In genomic region chr1:216555653-216556052, GRCh38 we compare ENCODE assay signal across 24 cellular contexts.
"Had no signal": no experiment of that assay in that cellular context is flagged by ENCODE, and none has a peak within 500 bp of the region (broad histone marks: within the 10 kb centered on the region; RNA-seq: fewer than 3 reads in every experiment).

No MANE protein-coding gene starts in this region.

- H3K27me3 ChIP-seq: colonic mucosa, esophagus squamous epithelium, gastrocnemius medialis, heart right ventricle, left lung had no signal

- H3K4me3 ChIP-seq: colonic mucosa, esophagus squamous epithelium, gastrocnemius medialis, heart right ventricle, left lung, lower lobe of right lung had no signal

- DNase-seq: colonic mucosa; cortex of kidney; effector CD8-positive, alpha-beta T cell; effector memory CD8-positive, alpha-beta T cell; endodermal cell; erythroblast; esophagus squamous epithelium; foreskin fibroblast; foreskin melanocyte; gastrocnemius medialis; glutamatergic neuron; head of caudate nucleus; heart right ventricle; hippocampal formation; left cardiac atrium; left lung; left ventricle myocardium superior; lower lobe of right lung; mesenchymal stem cell; midbrain; naive thymus-derived CD4-positive, alpha-beta T cell had no signal

- H3K4me1 ChIP-seq: colonic mucosa, esophagus squamous epithelium, gastrocnemius medialis, heart right ventricle, left lung, lower lobe of right lung had no signal

- H3K4me1 Mint-ChIP-seq: naive thymus-derived CD4-positive, alpha-beta T cell had no signal

- H3K9me3 ChIP-seq: colonic mucosa, esophagus squamous epithelium, gastrocnemius medialis, heart right ventricle, left lung, lower lobe of right lung had no signal

- H3K36me3 Mint-ChIP-seq: naive thymus-derived CD4-positive, alpha-beta T cell had no signal

- ATAC-seq: effector memory CD8-positive, alpha-beta T cell; esophagus mucosa; gastrocnemius medialis; heart right ventricle; left cardiac atrium; left lung; left ventricle myocardium superior; lower lobe of right lung; naive thymus-derived CD4-positive, alpha-beta T cell had no signal

- H3K27ac Mint-ChIP-seq: dendritic cell treated with granulocyte-macrophage colony-stimulating factor and Interleukin-4, amounts not matched to agents 40 ng/mL and 50 ng/mL, for 4 days; effector memory CD8-positive, alpha-beta T cell; endodermal cell; naive thymus-derived CD4-positive, alpha-beta T cell had no signal

- H3K27me3 Mint-ChIP-seq: dendritic cell treated with granulocyte-macrophage colony-stimulating factor and Interleukin-4, amounts not matched to agents 40 ng/mL and 50 ng/mL, for 4 days; effector memory CD8-positive, alpha-beta T cell; naive thymus-derived CD4-positive, alpha-beta T cell had no signal

- H3K27ac ChIP-seq: colonic mucosa, epithelial cell of prostate, esophagus squamous epithelium, gastrocnemius medialis, heart right ventricle, left lung, lower lobe of right lung had no signal

- H3K36me3 ChIP-seq: colonic mucosa, esophagus squamous epithelium, gastrocnemius medialis, heart right ventricle, left lung, lower lobe of right lung had no signal

- H3K9me3 Mint-ChIP-seq: dendritic cell treated with granulocyte-macrophage colony-stimulating factor and Interleukin-4, amounts not matched to agents 40 ng/mL and 50 ng/mL, for 4 days; endodermal cell had no signal

- H3K4me3 Mint-ChIP-seq: dendritic cell treated with granulocyte-macrophage colony-stimulating factor and Interleukin-4, amounts not matched to agents 40 ng/mL and 50 ng/mL, for 4 days; effector memory CD8-positive, alpha-beta T cell; endodermal cell; naive thymus-derived CD4-positive, alpha-beta T cell had no signal
